1 cellular context compared by ENCODE assay signal in genomic region chr3:19471147-19471546, GRCh38.
TF ChIP-seq lines count a peak whose summit lies in the region.

No MANE protein-coding gene starts in this region.

TF ChIP-seq in GM23338, 12 proteins besides CTCF, POLR2A, EP300 and RAD21 (continued from another document):
- TF ChIP-seq ZNF462 (CRISPR knock-in tag; IDR thresholded peaks at IDR 0.05) (no peak), EZH2phosphoT487 (IDR thresholded peaks at IDR 0.05; ENCODE audit: unreplicated experiment) (no peak), JUNB (IDR thresholded peaks at IDR 0.05; ENCODE audit: unreplicated experiment) (no peak), EZH2 (IDR thresholded peaks at IDR 0.05; ENCODE audit: low read depth, unreplicated experiment) (no peak), REST (IDR thresholded peaks at IDR 0.05; ENCODE audit: unreplicated experiment) (no peak), STAT1 (IDR thresholded peaks at IDR 0.05; ENCODE audit: unreplicated experiment) (no peak), CREB1 (CRISPR knock-in tag; IDR thresholded peaks at IDR 0.05; ENCODE audit: low read depth) (no peak), NANOG (IDR thresholded peaks at IDR 0.05; ENCODE audit: borderline replicate concordance) (no peak), ZNF114 (CRISPR knock-in tag; IDR thresholded peaks at IDR 0.05) (no peak)
